ENCODE assay signal across 22 cellular contexts in genomic region chr11:111826322-111826950, GRCh38. TPM values are rescaled to one million over a fixed set of nuclear protein-coding genes. Genes with fewer than 3 reads are reported as not detected.
A peak's percentile ranks its signal among the peaks of the same experiment; 100 is the strongest.
DNase-seq lines count a peak whose midpoint lies in the region; ATAC-seq and TF ChIP-seq lines count a peak whose summit lies in the region.
"Had no signal": no experiment of that assay in that cellular context is flagged by ENCODE, and none has a peak within 500 bp of the region (broad histone marks: within the 10 kb centered on the region; RNA-seq: fewer than 3 reads in every experiment).

No MANE protein-coding gene starts in this region.

- TF ChIP-seq CTCF in Caco-2 (IDR thresholded peaks at IDR 0.05; ENCODE audit: insufficient read depth in 1 of 2, low read depth in 1 of 2, low read length in 1 of 2, severe bottlenecking in 1 of 2, unreplicated experiment in 1 of 2) = no peak
- TF ChIP-seq CTCF in WTC11 (IDR thresholded peaks at IDR 0.05) = no peak
- TF ChIP-seq CTCF in heart left ventricle (IDR thresholded peaks at IDR 0.05) = no peak
- TF ChIP-seq CTCF in A673 (conservative IDR thresholded peaks at IDR 0.05; ENCODE audit: low read depth, low read length) = no peak

- BruUV-seq in Caco-2 (replicated peaks; lab: Mats Ljungman, UMichigan) = no TSS peak
- BruUV-seq in A673 (replicated peaks; lab: Mats Ljungman, UMichigan) = no TSS peak

- no peaks in the 10 kb centered on the region for H3K4me1 Mint-ChIP-seq in Caco-2 (ENCODE audit: low read depth, unreplicated experiment)
- H3K4me1 Mint-ChIP-seq in WTC11 = peaks cover 41% of the 10 kb centered on the region
- H3K4me1 Mint-ChIP-seq in stimulated activated memory B cell treated with anti-CD40 and anti-IgM and Interleukin-4, amounts not matched to agents 10 μg/mL and 1 μg/mL and 100 μg/mL, for 72 hours = peaks cover 5% of the 10 kb centered on the region

- POLR2A ChIA-PET in Caco-2 (lab: Charles Lee) (no interaction called here), WTC11 (lab: Charles Lee) (no interaction called here), A673 (lab: Charles Lee; ENCODE audit: low non-redundant PET) (no interaction called here)

- H3K9me3 Mint-ChIP-seq in Caco-2 (ENCODE audit: unreplicated experiment) (no peaks in the 10 kb centered on the region), WTC11 (no peaks in the 10 kb centered on the region)
- H3K9me3 Mint-ChIP-seq in stimulated activated memory B cell treated with anti-CD40 and anti-IgM and Interleukin-4, amounts not matched to agents 10 μg/mL and 1 μg/mL and 100 μg/mL, for 72 hours = no peaks in the 10 kb centered on the region
- H3K9me3 Mint-ChIP-seq: CD4-positive, alpha-beta T cell had no signal

- H3K27me3 ChIP-seq in Caco-2 (replicated peaks; ENCODE audit: control insufficient read depth, insufficient read depth, low read length) (no peaks in the 10 kb centered on the region), heart left ventricle (no peaks in the 10 kb centered on the region), A673 (replicated peaks; ENCODE audit: insufficient read depth, low read depth, low read length, poor library complexity) (no peaks in the 10 kb centered on the region)
- H3K27me3 ChIP-seq: BLaER1, SJSA1 had no signal

- 60 to 74% (median 66%) methylated on average over 2 of the region's 2 CpGs for WGBS in heart left ventricle, 4 donors

- H3K27me3 Mint-ChIP-seq in Caco-2 (ENCODE audit: insufficient read depth, unreplicated experiment) (no peaks in the 10 kb centered on the region), WTC11 (ENCODE audit: low read depth) (no peaks in the 10 kb centered on the region)
- H3K27me3 Mint-ChIP-seq in stimulated activated memory B cell treated with anti-CD40 and anti-IgM and Interleukin-4, amounts not matched to agents 10 μg/mL and 1 μg/mL and 100 μg/mL, for 72 hours = no peaks in the 10 kb centered on the region
- H3K27me3 Mint-ChIP-seq: CD4-positive, alpha-beta T cell had no signal

- H3K36me3 Mint-ChIP-seq in Caco-2 (ENCODE audit: insufficient read depth, unreplicated experiment) (peaks cover 9% of the 10 kb centered on the region), WTC11 (no peaks in the 10 kb centered on the region)
- H3K36me3 Mint-ChIP-seq in stimulated activated memory B cell treated with anti-CD40 and anti-IgM and Interleukin-4, amounts not matched to agents 10 μg/mL and 1 μg/mL and 100 μg/mL, for 72 hours = peaks cover 40% of the 10 kb centered on the region

- intact Hi-C loops in Caco-2 (cut with micrococcal nuclease; ENCODE audit: unreplicated experiment) = no loop called here
- intact Hi-C loops in sciatic nerve (cut with DNase I) = no loop called here
- intact Hi-C loops in heart left ventricle (cut with DNase I) = no loop called here
- intact Hi-C loops in A673 (cut with micrococcal nuclease; ENCODE audit: unreplicated experiment) = no loop called here

- ATAC-seq in WTC11 (no peak), sciatic nerve (peak; percentile 73), heart left ventricle (no peak)
- no peak for ATAC-seq in stimulated activated memory B cell treated with anti-CD40 and anti-IgM and Interleukin-4, amounts not matched to agents 10 μg/mL and 1 μg/mL and 100 μg/mL, for 72 hours
- ATAC-seq: HCT116 had no signal

- DNase-seq in Caco-2 = no peak
- DNase-seq in WTC11 (ENCODE audit: low spot score) = no peak
- peak; percentile 69 for DNase-seq in fibroblast of gingiva (ENCODE audit: low read depth)
- DNase-seq in sciatic nerve (ENCODE audit: low spot score) = no peak
- no peak for DNase-seq in heart left ventricle
- no peak for DNase-seq in A673 (ENCODE audit: low spot score)
- DNase-seq in NCI-H524 treated with DMSO at 0.1 percent for 48 hours (lab: John Stamatoyannopoulos, UW) = no peak
- DNase-seq: CD4-positive, alpha-beta T cell; DMS79; GF-D8; NCI-H1092; NCI-H1417 treated with DMSO at 0.1 percent for 48 hours; NCI-H187 treated with DMSO at 0.1 percent for 48 hours; NCI-H446; NCI-H526; Right ventricle myocardium superior; RPMI8226 had no signal

- H3K27ac ChIP-seq in heart left ventricle = no peak overlapping the region
- no peak overlapping the region for H3K27ac ChIP-seq in A673 (ENCODE audit: low read depth, low read length, poor library complexity, severe bottlenecking)
- H3K27ac ChIP-seq: BLaER1, HL-60, SJSA1 had no signal

- H3K4me1 ChIP-seq in Caco-2 (no peaks in the 10 kb centered on the region), heart left ventricle (no peaks in the 10 kb centered on the region), A673 (ENCODE audit: insufficient read depth, low read length, poor library complexity, severe bottlenecking) (no peaks in the 10 kb centered on the region)
- H3K4me1 ChIP-seq: BLaER1, SJSA1 had no signal

- H3K4me3 ChIP-seq in Caco-2 (ENCODE audit: low read depth, low read length) (no peak overlapping the region), heart left ventricle (no peak overlapping the region), A673 (ENCODE audit: low read depth, low read length, poor library complexity, severe bottlenecking) (no peak overlapping the region)
- H3K4me3 ChIP-seq: BLaER1, SJSA1 had no signal

- H3K4me3 Mint-ChIP-seq in Caco-2 (ENCODE audit: unreplicated experiment) (no peak overlapping the region), WTC11 (no peak overlapping the region)
- no peak overlapping the region for H3K4me3 Mint-ChIP-seq in stimulated activated memory B cell treated with anti-CD40 and anti-IgM and Interleukin-4, amounts not matched to agents 10 μg/mL and 1 μg/mL and 100 μg/mL, for 72 hours
- H3K4me3 Mint-ChIP-seq: CD4-positive, alpha-beta T cell had no signal

- H3K27ac Mint-ChIP-seq in Caco-2 (ENCODE audit: unreplicated experiment) = peak overlapping the region; percentile 0
- H3K27ac Mint-ChIP-seq in WTC11 = peak overlapping the region; percentile 5; the same call in 1 of the 2 replicates
- H3K27ac Mint-ChIP-seq in stimulated activated memory B cell treated with anti-CD40 and anti-IgM and Interleukin-4, amounts not matched to agents 10 μg/mL and 1 μg/mL and 100 μg/mL, for 72 hours = no peak overlapping the region
- H3K27ac Mint-ChIP-seq: CD4-positive, alpha-beta T cell had no signal

- CTCF ChIA-PET in Caco-2 (lab: Charles Lee) = no interaction called here
- CTCF ChIA-PET in WTC11 (lab: Charles Lee) = interaction anchor here (0.6 to 1.2 kb wide), 2 partner anchors 15 to 88 kb away, joined by 3 read pairs; no protein-coding TSS in a partner anchor
- CTCF ChIA-PET in A673 (lab: Charles Lee) = no interaction called here

- H3K36me3 ChIP-seq in Caco-2 (ENCODE audit: control insufficient read depth, insufficient read depth, low read length) (no peaks in the 10 kb centered on the region), heart left ventricle (peaks cover 0 to 40% (median 15%) of the 10 kb centered on the region in 9 donors), A673 (ENCODE audit: insufficient read depth, low read length, poor library complexity, severe bottlenecking) (no peaks in the 10 kb centered on the region)
- H3K36me3 ChIP-seq: SJSA1 had no signal

- no peak for TF ChIP-seq POLR2A in heart left ventricle (IDR thresholded peaks at IDR 0.05)

- no peaks in the 10 kb centered on the region for H3K9me3 ChIP-seq in Caco-2
- no peaks in the 10 kb centered on the region for H3K9me3 ChIP-seq in heart left ventricle
- H3K9me3 ChIP-seq in A673 (ENCODE audit: low read depth, low read length, poor library complexity, severe bottlenecking) = no peaks in the 10 kb centered on the region
- H3K9me3 ChIP-seq: BLaER1, SJSA1 had no signal

TF ChIP-seq in WTC11, 78 proteins besides CTCF, POLR2A, EP300 and RAD21:
- TF ChIP-seq GABPB1 (CRISPR knock-in tag; IDR thresholded peaks at IDR 0.05) = no peak
- no peak for TF ChIP-seq ZNF219 (CRISPR knock-in tag; IDR thresholded peaks at IDR 0.05; ENCODE audit: borderline replicate concordance)

RNA-seq across cellular contexts. Expression of gene ALG9, which starts 44.9 kb away (rescaled TPM):
- 55.3 and 57.4 TPM in 2 replicates for total RNA-seq in Caco-2 (2022)
- total RNA-seq in WTC11 (2021) = 19.7 to 20.9 TPM (median 20.6 TPM) in 3 replicates
- 27.6 TPM for total RNA-seq in sciatic nerve
- total RNA-seq in heart left ventricle = 10 to 100 TPM; 13.5 to 26.5 (median 17.6) TPM
- 10 to 100 TPM; 16.2 to 20.9 TPM for polyA plus RNA-seq in heart left ventricle
- total RNA-seq in A673 (2021) = 56.8 and 61.0 TPM in 2 replicates

RNA-seq across cellular contexts. Expression of gene FDXACB1, which starts 52.5 kb away (rescaled TPM):
- total RNA-seq in Caco-2 (2022) (4.3 and 4.7 TPM in 2 replicates), WTC11 (2021) (1.9 to 2.5 TPM (median 2.2 TPM) in 3 replicates), sciatic nerve (1.7 TPM), heart left ventricle (1 to 10 TPM in 6 of 9 donors, under 1 TPM in 3; 0.93 to 2.0 (median 1.3) TPM), A673 (2021) (5.4 TPM in 2 replicates)
- 1 to 10 TPM in 1 of 2 donors, under 1 TPM in 1; 0.69 to 1.1 TPM for polyA plus RNA-seq in heart left ventricle

RNA-seq across cellular contexts. Expression of gene CFAP68, which starts 52.9 kb away (rescaled TPM):
- total RNA-seq in Caco-2 (2022) (69.8 and 71.4 TPM in 2 replicates), WTC11 (2021) (18.7 to 22.6 TPM (median 20.4 TPM) in 3 replicates), sciatic nerve (18.8 TPM), heart left ventricle (10 to 100 TPM; 11.9 to 38.7 (median 31.8) TPM), A673 (2021) (16.5 and 16.9 TPM in 2 replicates)
- 10 to 100 TPM; 12.9 to 39.5 TPM for polyA plus RNA-seq in heart left ventricle
